9 cellular contexts compared by ENCODE assay signal in genomic region chr9:122214507-122214906, GRCh38. TPM values are rescaled to one million over a fixed set of nuclear protein-coding genes. Genes with fewer than 3 reads are reported as not detected.
DNase-seq lines count a peak whose midpoint lies in the region; ATAC-seq and TF ChIP-seq lines count a peak whose summit lies in the region.
"Had no signal": no experiment of that assay in that cellular context is flagged by ENCODE, and none has a peak within 500 bp of the region (broad histone marks: within the 10 kb centered on the region; RNA-seq: fewer than 3 reads in every experiment).

No MANE protein-coding gene starts in this region.

- TF ChIP-seq CTCF in activated CD8-positive, alpha-beta T cell treated with anti-CD3 and anti-CD28 coated beads for 36 hours (IDR thresholded peaks at IDR 0.05), result no peak

- peak overlapping the region; percentile 68 to 73 for H3K4me3 Mint-ChIP-seq in activated T-cell treated with anti-CD3 and anti-CD28 coated beads, Interleukin-2, amount 50 U/mL, for 72 hours
- H3K4me3 Mint-ChIP-seq in activated CD8-positive, alpha-beta T cell treated with anti-CD3 and anti-CD28 coated beads for 36 hours, result peak overlapping the region; percentile 46
- peak overlapping the region; percentile 56 to 71 for H3K4me3 Mint-ChIP-seq in stimulated activated naive B cell treated with anti-CD40 and anti-IgM and Interleukin-4, amounts not matched to agents 10 μg/mL and 1 μg/mL and 100 μg/mL, for 72 hours

- no peak for ATAC-seq in activated T-cell treated with anti-CD3 and anti-CD28 coated beads, Interleukin-2, amount 50 U/mL, for 72 hours (replicated peaks in 1 of 2)
- ATAC-seq in activated CD8-positive, alpha-beta T cell treated with anti-CD3 and anti-CD28 coated beads for 36 hours, result no peak
- ATAC-seq in stimulated activated naive B cell treated with anti-CD40 and anti-IgM and Interleukin-4, amounts not matched to agents 10 μg/mL and 1 μg/mL and 100 μg/mL, for 72 hours (replicated peaks), result no peak
- no peak for ATAC-seq in GM19397 (IDR thresholded peaks at IDR 0.05; ENCODE audit: unreplicated experiment)

- no peaks in the 10 kb centered on the region for H3K9me3 Mint-ChIP-seq in activated T-cell treated with anti-CD3 and anti-CD28 coated beads, Interleukin-2, amount 50 U/mL, for 72 hours
- H3K9me3 Mint-ChIP-seq in activated CD8-positive, alpha-beta T cell treated with anti-CD3 and anti-CD28 coated beads for 36 hours, result no peaks in the 10 kb centered on the region
- H3K9me3 Mint-ChIP-seq in stimulated activated naive B cell treated with anti-CD40 and anti-IgM and Interleukin-4, amounts not matched to agents 10 μg/mL and 1 μg/mL and 100 μg/mL, for 72 hours, result no peaks in the 10 kb centered on the region

- no peak for DNase-seq in activated T-cell treated with anti-CD3 and anti-CD28 coated beads, Interleukin-2, amount 50 U/mL, for 72 hours
- DNase-seq in activated T-cell treated with anti-CD3 and anti-CD28 coated beads for 4 hours, result no peak
- DNase-seq in activated CD8-positive, alpha-beta T cell treated with anti-CD3 and anti-CD28 coated beads for 36 hours, result no peak
- DNase-seq in stimulated activated naive B cell treated with anti-CD40 and anti-IgM and Interleukin-4, amounts not matched to agents 10 μg/mL and 1 μg/mL and 100 μg/mL, for 72 hours, result no peak
- DNase-seq in NCI-H69 (lab: John Stamatoyannopoulos, UW), result no peak
- no peak for DNase-seq in NCI-H2171 treated with DMSO at 0.1 percent for 48 hours (lab: John Stamatoyannopoulos, UW)

- H3K4me3 ChIP-seq in iPS-11a (ENCODE audit: low read depth, low read length), result peak overlapping the region; percentile 42

- POLR2A ChIA-PET in activated CD8-positive, alpha-beta T cell treated with anti-CD3 and anti-CD28 coated beads for 36 hours (lab: Charles Lee), result interaction anchor here (0.6 to 1.7 kb wide), 2 partner anchors 50 to 55 kb away, joined by 4 to 5 read pairs; partner anchors contain the start of genes MORN5, MRRF, NDUFA8 and RBM18

- CTCF ChIA-PET in activated CD8-positive, alpha-beta T cell treated with anti-CD3 and anti-CD28 coated beads for 36 hours (lab: Charles Lee), result interaction anchor here (0.9 to 1.1 kb wide), 2 partner anchors 90 to 92 kb away, joined by 3 to 5 read pairs; no protein-coding TSS in a partner anchor

- H3K4me1 Mint-ChIP-seq in activated T-cell treated with anti-CD3 and anti-CD28 coated beads, Interleukin-2, amount 50 U/mL, for 72 hours (ENCODE audit: low read depth), result peaks cover 32% of the 10 kb centered on the region
- peaks cover 23% of the 10 kb centered on the region for H3K4me1 Mint-ChIP-seq in activated CD8-positive, alpha-beta T cell treated with anti-CD3 and anti-CD28 coated beads for 36 hours (ENCODE audit: low read depth)
- H3K4me1 Mint-ChIP-seq in stimulated activated naive B cell treated with anti-CD40 and anti-IgM and Interleukin-4, amounts not matched to agents 10 μg/mL and 1 μg/mL and 100 μg/mL, for 72 hours, result peaks cover 16 to 34% of the 10 kb centered on the region in 2 donors

- H3K36me3 Mint-ChIP-seq in activated T-cell treated with anti-CD3 and anti-CD28 coated beads, Interleukin-2, amount 50 U/mL, for 72 hours (ENCODE audit: insufficient read depth in 2 of 2), result peaks cover 0 to 2% of the 10 kb centered on the region in 2 donors
- H3K36me3 Mint-ChIP-seq in activated CD8-positive, alpha-beta T cell treated with anti-CD3 and anti-CD28 coated beads for 36 hours (ENCODE audit: low read depth), result no peaks in the 10 kb centered on the region
- H3K36me3 Mint-ChIP-seq in stimulated activated naive B cell treated with anti-CD40 and anti-IgM and Interleukin-4, amounts not matched to agents 10 μg/mL and 1 μg/mL and 100 μg/mL, for 72 hours, result peaks cover 0 to 3% of the 10 kb centered on the region in 2 donors

- peaks cover 89% of the 10 kb centered on the region for H3K27me3 Mint-ChIP-seq in activated T-cell treated with anti-CD3 and anti-CD28 coated beads, Interleukin-2, amount 50 U/mL, for 72 hours (ENCODE audit: low read depth)
- peaks cover 73% of the 10 kb centered on the region for H3K27me3 Mint-ChIP-seq in activated CD8-positive, alpha-beta T cell treated with anti-CD3 and anti-CD28 coated beads for 36 hours
- peaks cover 66 to 93% of the 10 kb centered on the region in 2 donors for H3K27me3 Mint-ChIP-seq in stimulated activated naive B cell treated with anti-CD40 and anti-IgM and Interleukin-4, amounts not matched to agents 10 μg/mL and 1 μg/mL and 100 μg/mL, for 72 hours

- intact Hi-C loops in activated CD8-positive, alpha-beta T cell treated with anti-CD3 and anti-CD28 coated beads for 36 hours (cut with micrococcal nuclease), result no loop called here

- H3K27ac Mint-ChIP-seq in activated T-cell treated with anti-CD3 and anti-CD28 coated beads, Interleukin-2, amount 50 U/mL, for 72 hours, result no peak overlapping the region
- no peak overlapping the region for H3K27ac Mint-ChIP-seq in activated CD8-positive, alpha-beta T cell treated with anti-CD3 and anti-CD28 coated beads for 36 hours
- H3K27ac Mint-ChIP-seq in stimulated activated naive B cell treated with anti-CD40 and anti-IgM and Interleukin-4, amounts not matched to agents 10 μg/mL and 1 μg/mL and 100 μg/mL, for 72 hours, result no peak overlapping the region

RNA-seq across cellular contexts. Expression of gene LHX6, which starts 14.2 kb away (rescaled TPM):
- total RNA-seq in activated T-cell treated with anti-CD3 and anti-CD28 coated beads, Interleukin-2, amount 50 U/mL, for 72 hours, result under 1 TPM in 1 of 2 donors, not detected in 1; 0.29 TPM
- under 1 TPM; 0.07 to 0.22 TPM for total RNA-seq in activated CD8-positive, alpha-beta T cell treated with anti-CD3 and anti-CD28 coated beads for 36 hours

RNA-seq across cellular contexts. Expression of gene RBM18, which starts 50.1 kb away (rescaled TPM):
- total RNA-seq in activated T-cell treated with anti-CD3 and anti-CD28 coated beads, Interleukin-2, amount 50 U/mL, for 72 hours, result 10 to 100 TPM; 30.0 to 35.8 TPM
- 10 to 100 TPM; 24.3 to 28.6 TPM for total RNA-seq in activated CD8-positive, alpha-beta T cell treated with anti-CD3 and anti-CD28 coated beads for 36 hours

RNA-seq across cellular contexts. Expression of gene MRRF, which starts 50.2 kb away (rescaled TPM):
- 10 to 100 TPM; 42.6 to 47.7 TPM for total RNA-seq in activated T-cell treated with anti-CD3 and anti-CD28 coated beads, Interleukin-2, amount 50 U/mL, for 72 hours
- 10 to 100 TPM; 69.8 to 76.0 TPM for total RNA-seq in activated CD8-positive, alpha-beta T cell treated with anti-CD3 and anti-CD28 coated beads for 36 hours

RNA-seq across cellular contexts. Expression of gene MORN5, which starts 54.8 kb away (rescaled TPM):
- not detected for total RNA-seq in activated T-cell treated with anti-CD3 and anti-CD28 coated beads, Interleukin-2, amount 50 U/mL, for 72 hours
- total RNA-seq in activated CD8-positive, alpha-beta T cell treated with anti-CD3 and anti-CD28 coated beads for 36 hours, result not detected
- total RNA-seq: mesenteric fat pad had no signal

RNA-seq across cellular contexts. Expression of gene NDUFA8, which starts 54.9 kb away (rescaled TPM):
- total RNA-seq in activated T-cell treated with anti-CD3 and anti-CD28 coated beads, Interleukin-2, amount 50 U/mL, for 72 hours, result 10 to 100 TPM; 32.3 to 42.0 TPM
- 10 to 100 TPM; 48.3 to 52.5 TPM for total RNA-seq in activated CD8-positive, alpha-beta T cell treated with anti-CD3 and anti-CD28 coated beads for 36 hours
